ENCODE assay signal across 19 cellular contexts in genomic region chr7:14483663-14484062, GRCh38.
DNase-seq lines count a peak whose midpoint lies in the region; ATAC-seq, FAIRE-seq and TF ChIP-seq lines count a peak whose summit lies in the region.
"Had no signal": no experiment of that assay in that cellular context is flagged by ENCODE, and none has a peak within 500 bp of the region (broad histone marks: within the 10 kb centered on the region; RNA-seq: fewer than 3 reads in every experiment).

No MANE protein-coding gene starts in this region.

- H3K4me1 ChIP-seq in GM23338 (ENCODE audit: insufficient read depth) (peaks cover 3% of the 10 kb centered on the region), PC-3 (ENCODE audit: insufficient read depth, low read length) (no peaks in the 10 kb centered on the region), kidney (ENCODE audit: control insufficient read depth in 1 of 2, insufficient read depth in 1 of 2, low read depth in 1 of 2, low read length in 2 of 2) (no peaks in the 10 kb centered on the region), gastrocnemius medialis (no peaks in the 10 kb centered on the region), mesenchymal stem cell (ENCODE audit: control insufficient read depth, insufficient read depth, low read depth, low read length) (no peaks in the 10 kb centered on the region)

- H3K79me2 ChIP-seq in GM23338 (replicated peaks; ENCODE audit: insufficient read depth) (no peaks in the 10 kb centered on the region), PC-3 (ENCODE audit: low read length) (no peaks in the 10 kb centered on the region)

- H3K4me3 ChIP-seq in GM23338 (no peak overlapping the region), PC-3 (ENCODE audit: low read length) (no peak overlapping the region), choroid plexus epithelial cell (ENCODE audit: low read depth, low read length) (no peak overlapping the region), kidney (ENCODE audit: low read length in 2 of 2) (no peak overlapping the region), gastrocnemius medialis (no peak overlapping the region), mesenchymal stem cell (ENCODE audit: insufficient read depth in 1 of 2, low read depth in 1 of 2, low read length in 2 of 2) (no peak overlapping the region)

- no peak overlapping the region for H2AFZ ChIP-seq in GM23338
- no peak overlapping the region for H2AFZ ChIP-seq in PC-3 (ENCODE audit: low read length)
- no peak overlapping the region for H2AFZ ChIP-seq in mesenchymal stem cell (ENCODE audit: low read depth, low read length)

- no peaks in the 10 kb centered on the region for H3K79me1 ChIP-seq in mesenchymal stem cell (replicated peaks; ENCODE audit: low read length, poor library complexity, severe bottlenecking)

- no peak overlapping the region for H3K27ac Mint-ChIP-seq in GM23338

- POLR2A ChIA-PET in PC-3 (lab: Charles Lee; ENCODE audit: unreplicated experiment) = no interaction called here

- H3K27me3 ChIP-seq in GM23338 (ENCODE audit: insufficient read depth) = no peaks in the 10 kb centered on the region
- no peaks in the 10 kb centered on the region for H3K27me3 ChIP-seq in PC-3 (ENCODE audit: low read length)
- no peaks in the 10 kb centered on the region for H3K27me3 ChIP-seq in gastrocnemius medialis
- no peaks in the 10 kb centered on the region for H3K27me3 ChIP-seq in mesenchymal stem cell (ENCODE audit: control insufficient read depth in 1 of 2, insufficient read depth in 1 of 2, low read length in 2 of 2)

- H3K9ac ChIP-seq in PC-3 (ENCODE audit: low read length) (no peak overlapping the region), kidney (ENCODE audit: low read length in 2 of 2) (no peak overlapping the region), mesenchymal stem cell (ENCODE audit: low read length) (no peak overlapping the region)

- H2AK5ac ChIP-seq in mesenchymal stem cell (ENCODE audit: low read length, severe bottlenecking) = no peak overlapping the region

- 77% methylated on average over 4 of the region's 4 CpGs for WGBS in mesenchymal stem cell

- no peak overlapping the region for H3K18ac ChIP-seq in mesenchymal stem cell (ENCODE audit: low read depth in 1 of 2, low read length in 2 of 2)

- no peak for FAIRE-seq in kidney (lab: Jason Lieb, UNC)
- FAIRE-seq: HepG2 had no signal

- H3K9me2 ChIP-seq in GM23338 (ENCODE audit: insufficient read depth) (no peaks in the 10 kb centered on the region), PC-3 (replicated peaks; ENCODE audit: low read length) (no peaks in the 10 kb centered on the region)

- in situ Hi-C loops in gastrocnemius medialis (cut with MboI; ENCODE audit: low sequenced_read_pairs in 4 of 4) = no loop called here

- no peak overlapping the region for H3K4me2 ChIP-seq in GM23338
- H3K4me2 ChIP-seq in PC-3 (ENCODE audit: low read length) = no peak overlapping the region
- H3K4me2 ChIP-seq in mesenchymal stem cell (ENCODE audit: low read length, poor library complexity, severe bottlenecking) = no peak overlapping the region

- no peaks in the 10 kb centered on the region for H3K9me3 Mint-ChIP-seq in GM23338

- no peak overlapping the region for H3K23ac ChIP-seq in mesenchymal stem cell (ENCODE audit: low read length in 2 of 2)

- no peak for ATAC-seq in GM23338
- ATAC-seq in PC-3 = peak; percentile 71
- no peak for ATAC-seq in gastrocnemius medialis
- ATAC-seq: HepG2, Right ventricle myocardium inferior had no signal

- DNase-seq in GM23338 (ENCODE audit: low spot score) (peak; percentile 25), PC-3 (peak; percentile 37), choroid plexus epithelial cell (ENCODE audit: low read depth) (peak; percentile 14), kidney (no peak), retina (no peak), gastrocnemius medialis (no peak), mesenchymal stem cell (no peak)
- DNase-seq: C1 segment of cervical spinal cord, DND-41, GDM1, GOT3, KBM-7, NCI-H1436, NCI-H2029, NCI-H345, NCI-H524 treated with DMSO at 0.1 percent for 48 hours had no signal

- no peak overlapping the region for H4K91ac ChIP-seq in mesenchymal stem cell (ENCODE audit: low read length)

- H2BK120ac ChIP-seq in mesenchymal stem cell (ENCODE audit: low read depth, low read length) = no peak overlapping the region

- no peaks in the 10 kb centered on the region for H4K20me1 ChIP-seq in GM23338 (replicated peaks; ENCODE audit: insufficient read depth)
- H4K20me1 ChIP-seq in PC-3 (ENCODE audit: low read length) = no peaks in the 10 kb centered on the region

- H3K4me3 Mint-ChIP-seq in GM23338 = no peak overlapping the region

- CTCF ChIA-PET in PC-3 (lab: Charles Lee) = no interaction called here

- H3K36me3 ChIP-seq in GM23338 (ENCODE audit: insufficient read depth) = no peaks in the 10 kb centered on the region
- H3K36me3 ChIP-seq in PC-3 (ENCODE audit: low read depth, low read length) = no peaks in the 10 kb centered on the region
- no peaks in the 10 kb centered on the region for H3K36me3 ChIP-seq in kidney (ENCODE audit: control insufficient read depth in 1 of 2, insufficient read depth in 2 of 2, low read length in 2 of 2)
- H3K36me3 ChIP-seq in gastrocnemius medialis = no peaks in the 10 kb centered on the region
- no peaks in the 10 kb centered on the region for H3K36me3 ChIP-seq in mesenchymal stem cell (ENCODE audit: control insufficient read depth in 1 of 2, insufficient read depth in 2 of 2, low read depth in 1 of 2, low read length in 2 of 2)

- TF ChIP-seq POLR2A in gastrocnemius medialis (IDR thresholded peaks at IDR 0.05) = no peak

- H3K4ac ChIP-seq in mesenchymal stem cell (ENCODE audit: low read depth in 1 of 2, low read length in 2 of 2) = no peak overlapping the region

- intact Hi-C loops in PC-3 (cut with micrococcal nuclease) = loop anchor here (1.0 kb wide), 2 partner anchors 155 to 208 kb away; no protein-coding TSS in a partner anchor
- intact Hi-C loops in kidney (cut with DNase I) = no loop called here
- intact Hi-C loops in gastrocnemius medialis (cut with DNase I; ENCODE audit: low total_unique reads) = no loop called here

- H2BK5ac ChIP-seq in mesenchymal stem cell (ENCODE audit: low read depth, low read length, poor library complexity, severe bottlenecking) = no peak overlapping the region

- H3F3A ChIP-seq in GM23338 (replicated peaks; ENCODE audit: low read depth) (no peaks in the 10 kb centered on the region), PC-3 (ENCODE audit: low read length, unreplicated experiment) (no peaks in the 10 kb centered on the region)

- no peak overlapping the region for H3K14ac ChIP-seq in mesenchymal stem cell (ENCODE audit: low read length in 2 of 2)

- H3K27ac ChIP-seq in C4-2B = no peak overlapping the region
- H3K27ac ChIP-seq in GM23338 (ENCODE audit: low read depth) = no peak overlapping the region
- no peak overlapping the region for H3K27ac ChIP-seq in PC-3 (ENCODE audit: low read length)
- H3K27ac ChIP-seq in kidney (ENCODE audit: low read depth in 2 of 2, low read length in 2 of 2) = no peak overlapping the region
- no peak overlapping the region for H3K27ac ChIP-seq in gastrocnemius medialis
- H3K27ac ChIP-seq in mesenchymal stem cell (ENCODE audit: low read length, poor library complexity, severe bottlenecking) = no peak overlapping the region

- no peak overlapping the region for H2BK12ac ChIP-seq in mesenchymal stem cell (ENCODE audit: low read length in 2 of 2)

- peak; percentile 19 for TF ChIP-seq CTCF in C4-2B (conservative IDR thresholded peaks at IDR 0.05)
- TF ChIP-seq CTCF in GM23338 (conservative IDR thresholded peaks at IDR 0.05; ENCODE audit: low read depth in 2 of 2) = peak in 1 of 2 experiments; percentile 21; a peak in 2 of 4 replicates
- TF ChIP-seq CTCF in PC-3 (conservative IDR thresholded peaks at IDR 0.05; ENCODE audit: low read depth, low read length) = peak; percentile 59
- TF ChIP-seq CTCF in choroid plexus epithelial cell (conservative IDR thresholded peaks at IDR 0.05; ENCODE audit: low read depth, low read length) = peak; percentile 18
- TF ChIP-seq CTCF in kidney (IDR thresholded peaks at IDR 0.05; ENCODE audit: borderline replicate concordance, extremely low read depth, insufficient read depth) = no peak
- TF ChIP-seq CTCF in gastrocnemius medialis (IDR thresholded peaks at IDR 0.05 in 4 of 5, conservative IDR thresholded peaks at IDR 0.05 in 1 of 5) = no peak

- H3K4me1 Mint-ChIP-seq in GM23338 = peaks cover 9% of the 10 kb centered on the region; the same call in 2 of the 3 replicates

- no TSS peak for BruUV-seq in PC-3 (replicated peaks; lab: Mats Ljungman, UMichigan)

- no peaks in the 10 kb centered on the region for H3K36me3 Mint-ChIP-seq in GM23338 (ENCODE audit: low read depth)

- H2BK15ac ChIP-seq in mesenchymal stem cell (ENCODE audit: low read depth, poor library complexity, severe bottlenecking) = no peak overlapping the region

- no peaks in the 10 kb centered on the region for H3K27me3 Mint-ChIP-seq in GM23338 (ENCODE audit: insufficient read depth, low read depth, poor library complexity)

- H4K8ac ChIP-seq in mesenchymal stem cell (ENCODE audit: low read length) = no peak overlapping the region

- H3K9me3 ChIP-seq in PC-3 (ENCODE audit: low read length) = no peaks in the 10 kb centered on the region
- no peaks in the 10 kb centered on the region for H3K9me3 ChIP-seq in kidney (ENCODE audit: control insufficient read depth in 1 of 2, low read length in 2 of 2)
- no peaks in the 10 kb centered on the region for H3K9me3 ChIP-seq in gastrocnemius medialis
- H3K9me3 ChIP-seq in mesenchymal stem cell (ENCODE audit: control insufficient read depth, low read length) = no peaks in the 10 kb centered on the region

Comparison
In these comparisons a context has a peak if more than half of its experiments do, and no peak if none do; other contexts are left out.
1. CTCF ChIP-seq: peak in C4-2B (single experiment), PC-3 (single experiment) and choroid plexus epithelial cell (single experiment); none in kidney (single experiment) and gastrocnemius medialis (0 of 5).
2. DNase-seq: peak in GM23338 (single experiment), PC-3 (single experiment) and choroid plexus epithelial cell (single experiment); none in kidney (single experiment), retina (single experiment), gastrocnemius medialis (0 of 2) and mesenchymal stem cell (single experiment).